In genomic region chr13:106453101-106453500, GRCh38 we compare ENCODE assay signal across 15 cellular contexts.
DNase-seq lines count a peak whose midpoint lies in the region; ATAC-seq and TF ChIP-seq lines count a peak whose summit lies in the region.
"Had no signal": no experiment of that assay in that cellular context is flagged by ENCODE, and none has a peak within 500 bp of the region (broad histone marks: within the 10 kb centered on the region; RNA-seq: fewer than 3 reads in every experiment).

No MANE protein-coding gene starts in this region.

- H3K4me1 ChIP-seq in mucosa of descending colon (ENCODE audit: low read depth), result no peaks in the 10 kb centered on the region
- H3K4me1 ChIP-seq: A549, Caco-2 had no signal

- DNase-seq in activated naive CD8-positive, alpha-beta T cell treated with anti-CD3 and anti-CD28 coated beads, Interleukin-2, amount 10 ng/mL, durations not matched to agents 7 days and 5 days, result no peak
- DNase-seq in activated naive CD8-positive, alpha-beta T cell treated with anti-CD3 and anti-CD28 coated beads for 36 hours, result no peak
- DNase-seq in ecto neural progenitor cell (ENCODE audit: low spot score) (peak; percentile 15), osteocyte (ENCODE audit: extremely low spot score, unreplicated experiment) (peak; percentile 57), mucosa of descending colon (no peak)
- DNase-seq: AML-193; Caco-2; Calu3; CD4-positive, alpha-beta T cell; CD8-positive, alpha-beta T cell; DMS79 treated with DMSO at 0.1 percent for 48 hours; GF-D8 had no signal

- POLR2A ChIA-PET in activated naive CD8-positive, alpha-beta T cell treated with anti-CD3 and anti-CD28 coated beads, Interleukin-2, amount 10 ng/mL, durations not matched to agents 7 days and 5 days (lab: Charles Lee), result no interaction called here

- TF ChIP-seq CTCF in osteocyte (IDR thresholded peaks at IDR 0.05), result no peak
- no peak for TF ChIP-seq CTCF in mucosa of descending colon (IDR thresholded peaks at IDR 0.05)

- H3K9me3 ChIP-seq in mucosa of descending colon, result no peaks in the 10 kb centered on the region
- H3K9me3 ChIP-seq: A549 had no signal

- H3K27ac Mint-ChIP-seq in activated naive CD8-positive, alpha-beta T cell treated with anti-CD3 and anti-CD28 coated beads, Interleukin-2, amount 10 ng/mL, durations not matched to agents 7 days and 5 days, result peak overlapping the region; percentile 30
- H3K27ac Mint-ChIP-seq in activated naive CD8-positive, alpha-beta T cell treated with anti-CD3 and anti-CD28 coated beads for 36 hours, result no peak overlapping the region
- no peak overlapping the region for H3K27ac Mint-ChIP-seq in osteocyte (ENCODE audit: unreplicated experiment)
- H3K27ac Mint-ChIP-seq: B cell; CD4-positive, alpha-beta T cell; CD8-positive, alpha-beta T cell had no signal

- H3K36me3 Mint-ChIP-seq in activated naive CD8-positive, alpha-beta T cell treated with anti-CD3 and anti-CD28 coated beads, Interleukin-2, amount 10 ng/mL, durations not matched to agents 7 days and 5 days, result no peaks in the 10 kb centered on the region
- no peaks in the 10 kb centered on the region for H3K36me3 Mint-ChIP-seq in activated naive CD8-positive, alpha-beta T cell treated with anti-CD3 and anti-CD28 coated beads for 36 hours
- H3K36me3 Mint-ChIP-seq in osteocyte (ENCODE audit: unreplicated experiment), result no peaks in the 10 kb centered on the region
- H3K36me3 Mint-ChIP-seq: CD8-positive, alpha-beta T cell had no signal

- H3K4me3 ChIP-seq in mucosa of descending colon, result no peak overlapping the region
- H3K4me3 ChIP-seq: A549; BLaER1 treated with 17β-estradiol and CSF1 and Interleukin-3, amounts not matched to agents 10 nM and 100 nM had no signal

- H3K36me3 ChIP-seq in mucosa of descending colon (ENCODE audit: low read depth), result no peaks in the 10 kb centered on the region
- H3K36me3 ChIP-seq: BLaER1 treated with 17β-estradiol and CSF1 and Interleukin-3, amounts not matched to agents 10 nM and 100 nM had no signal

- no peaks in the 10 kb centered on the region for H3K4me1 Mint-ChIP-seq in activated naive CD8-positive, alpha-beta T cell treated with anti-CD3 and anti-CD28 coated beads, Interleukin-2, amount 10 ng/mL, durations not matched to agents 7 days and 5 days
- H3K4me1 Mint-ChIP-seq in activated naive CD8-positive, alpha-beta T cell treated with anti-CD3 and anti-CD28 coated beads for 36 hours, result no peaks in the 10 kb centered on the region
- H3K4me1 Mint-ChIP-seq in osteocyte (ENCODE audit: unreplicated experiment), result peaks cover 12% of the 10 kb centered on the region
- H3K4me1 Mint-ChIP-seq: B cell had no signal

- intact Hi-C loops in mucosa of descending colon (cut with DNase I, micrococcal nuclease), result no loop called here

- no peak for ATAC-seq in activated naive CD8-positive, alpha-beta T cell treated with anti-CD3 and anti-CD28 coated beads, Interleukin-2, amount 10 ng/mL, durations not matched to agents 7 days and 5 days (ENCODE audit: low read depth)
- ATAC-seq in mucosa of descending colon, result no peak
- ATAC-seq: A549; CD8-positive, alpha-beta T cell had no signal

- no peaks in the 10 kb centered on the region for H3K9me3 Mint-ChIP-seq in activated naive CD8-positive, alpha-beta T cell treated with anti-CD3 and anti-CD28 coated beads, Interleukin-2, amount 10 ng/mL, durations not matched to agents 7 days and 5 days
- peaks cover 2% of the 10 kb centered on the region for H3K9me3 Mint-ChIP-seq in activated naive CD8-positive, alpha-beta T cell treated with anti-CD3 and anti-CD28 coated beads for 36 hours
- H3K9me3 Mint-ChIP-seq in osteocyte (ENCODE audit: unreplicated experiment), result no peaks in the 10 kb centered on the region
- H3K9me3 Mint-ChIP-seq: CD8-positive, alpha-beta T cell had no signal

- peaks cover 4% of the 10 kb centered on the region for H3K27me3 Mint-ChIP-seq in activated naive CD8-positive, alpha-beta T cell treated with anti-CD3 and anti-CD28 coated beads, Interleukin-2, amount 10 ng/mL, durations not matched to agents 7 days and 5 days
- H3K27me3 Mint-ChIP-seq in activated naive CD8-positive, alpha-beta T cell treated with anti-CD3 and anti-CD28 coated beads for 36 hours, result peaks cover 24% of the 10 kb centered on the region
- no peaks in the 10 kb centered on the region for H3K27me3 Mint-ChIP-seq in osteocyte (ENCODE audit: unreplicated experiment)

- H3K4me3 Mint-ChIP-seq in activated naive CD8-positive, alpha-beta T cell treated with anti-CD3 and anti-CD28 coated beads, Interleukin-2, amount 10 ng/mL, durations not matched to agents 7 days and 5 days, result no peak overlapping the region
- no peak overlapping the region for H3K4me3 Mint-ChIP-seq in activated naive CD8-positive, alpha-beta T cell treated with anti-CD3 and anti-CD28 coated beads for 36 hours
- no peak overlapping the region for H3K4me3 Mint-ChIP-seq in osteocyte (ENCODE audit: unreplicated experiment)
- H3K4me3 Mint-ChIP-seq: B cell; CD4-positive, alpha-beta T cell; CD8-positive, alpha-beta T cell had no signal

Comparison
In these comparisons a context has a peak if more than half of its experiments do, and no peak if none do; other contexts are left out.
1. DNase-seq: peak in ecto neural progenitor cell (single experiment) and osteocyte (single experiment); none in activated naive CD8-positive, alpha-beta T cell treated with anti-CD3 and anti-CD28 coated beads, Interleukin-2, amount 10 ng/mL, durations not matched to agents 7 days and 5 days (single experiment), activated naive CD8-positive, alpha-beta T cell treated with anti-CD3 and anti-CD28 coated beads for 36 hours (single experiment) and mucosa of descending colon (0 of 3).